In genomic region chrX:16112428-16112827, GRCh38 we compare ENCODE assay signal across 1 cellular context.
TF ChIP-seq lines count a peak whose summit lies in the region.

No MANE protein-coding gene starts in this region.

TF ChIP-seq in SK-N-SH treated with all-trans-retinoic acid at 6 μM for 48 hours, 23 proteins besides CTCF, POLR2A, EP300 and RAD21 (continued from another document):
- TF ChIP-seq POU6F1 (CRISPR knock-in tag; IDR thresholded peaks at IDR 0.05; ENCODE audit: borderline replicate concordance, low read depth) = no peak
- no peak for TF ChIP-seq TCF4 (CRISPR knock-in tag; IDR thresholded peaks at IDR 0.05; ENCODE audit: borderline replicate concordance)
- no peak for TF ChIP-seq CSRNP3 (CRISPR knock-in tag; IDR thresholded peaks at IDR 0.05)
- TF ChIP-seq ZFP3 (CRISPR knock-in tag; IDR thresholded peaks at IDR 0.05) = no peak
- no peak for TF ChIP-seq SNAI2 (CRISPR knock-in tag; IDR thresholded peaks at IDR 0.05)
